Comparison of ENCODE assay signal across 1 cellular context in the genomic region with DNA sequence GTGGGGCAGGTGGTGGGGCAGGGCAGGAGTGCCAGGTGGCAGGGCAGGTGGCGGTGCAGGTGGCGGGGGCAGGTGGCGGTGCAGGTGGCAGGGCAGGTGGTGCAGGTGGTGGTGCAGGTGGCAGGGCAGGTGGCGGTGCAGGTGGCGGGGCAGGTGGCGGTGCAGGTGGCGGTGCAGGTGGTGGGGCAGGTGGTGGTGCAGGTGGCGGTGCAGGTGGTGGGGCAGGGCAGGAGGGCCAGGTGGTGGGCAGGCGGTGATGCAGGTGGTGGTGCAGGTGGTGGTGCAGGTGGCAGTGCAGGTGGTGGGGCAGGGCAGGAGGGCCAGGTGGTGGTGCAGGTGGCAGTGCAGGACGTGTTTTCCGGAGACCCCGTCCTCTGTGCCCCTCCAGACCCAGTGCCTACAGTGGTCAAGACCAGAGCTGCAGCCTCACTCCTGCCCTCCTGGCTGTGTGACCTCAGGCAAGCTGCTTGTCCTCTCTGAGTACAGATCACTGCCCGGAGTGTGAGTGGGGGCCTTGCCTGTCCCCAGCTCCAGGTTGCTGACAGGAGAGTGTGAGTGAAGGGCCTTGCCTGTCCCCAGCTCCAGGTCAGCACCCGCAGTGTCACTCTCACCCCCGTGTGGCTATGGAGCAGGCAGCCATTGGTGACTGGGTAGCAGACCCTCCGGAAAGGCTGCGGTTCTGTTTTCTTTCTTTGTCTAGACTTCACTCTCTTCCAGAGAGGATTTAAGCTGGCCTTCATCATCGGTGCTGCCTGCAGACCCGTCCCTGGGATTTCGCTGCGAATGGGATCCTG.
A peak's percentile ranks its signal among the peaks of the same experiment; 100 is the strongest.
TF ChIP-seq lines count a peak whose summit lies in the region.

No MANE protein-coding gene starts in this region.

TF ChIP-seq in H1, 55 proteins besides CTCF, POLR2A, EP300 and RAD21:
- TF ChIP-seq CBX8 (IDR thresholded peaks at IDR 0.05; ENCODE audit: borderline replicate concordance, low read depth, low read length) (no peak), EGR1 (IDR thresholded peaks at IDR 0.05; ENCODE audit: borderline replicate concordance, low read depth, low read length) (no peak), TCF12 (IDR thresholded peaks at IDR 0.05; ENCODE audit: low read depth, low read length) (peak; percentile 28; the same call in 1 of the 2 replicates), EZH2 (IDR thresholded peaks at IDR 0.05; ENCODE audit: low read depth, low read length, severe bottlenecking) (no peak), TAF7 (optimal IDR thresholded peaks at IDR 0.05; ENCODE audit: borderline replicate concordance, low read depth, low read length) (no peak), SIRT6 (IDR thresholded peaks at IDR 0.05; ENCODE audit: low read length) (no peak), SP4 (IDR thresholded peaks at IDR 0.05; ENCODE audit: low read length) (no peak)
